ENCODE assay signal across 24 cellular contexts in genomic region chr3:14849831-14850230, GRCh38. TPM values are rescaled to one million over a fixed set of nuclear protein-coding genes. Genes with fewer than 3 reads are reported as not detected.
A peak's percentile ranks its signal among the peaks of the same experiment; 100 is the strongest.
DNase-seq lines count a peak whose midpoint lies in the region; ATAC-seq and TF ChIP-seq lines count a peak whose summit lies in the region.
"Had no signal": no experiment of that assay in that cellular context is flagged by ENCODE, and none has a peak within 500 bp of the region (broad histone marks: within the 10 kb centered on the region; RNA-seq: fewer than 3 reads in every experiment).

No MANE protein-coding gene starts in this region.

- no peak for TF ChIP-seq CTCF in sigmoid colon (IDR thresholded peaks at IDR 0.05)

- no peak for TF ChIP-seq EP300 in sigmoid colon (IDR thresholded peaks at IDR 0.05)

- TF ChIP-seq POLR2A in sigmoid colon (IDR thresholded peaks at IDR 0.05) = no peak

- no peak overlapping the region for H3K27ac ChIP-seq in BLaER1 treated with 17β-estradiol and CSF1 and Interleukin-3, amounts not matched to agents 10 nM and 100 nM
- no peak overlapping the region for H3K27ac ChIP-seq in SJCRH30
- peak overlapping the region in 1 of 4 donors; percentile 18 for H3K27ac ChIP-seq in sigmoid colon
- H3K27ac ChIP-seq: body of pancreas had no signal

- no peaks in the 10 kb centered on the region for H3K36me3 Mint-ChIP-seq in activated naive CD4-positive, alpha-beta T cell treated with anti-CD3 and anti-CD28 coated beads, Interleukin-2, amount 10 ng/mL, durations not matched to agents 7 days and 5 days
- H3K36me3 Mint-ChIP-seq: CD4-positive, CD25-positive, alpha-beta regulatory T cell; IgD-negative memory B cell had no signal

- no peaks in the 10 kb centered on the region for H4K20me1 ChIP-seq in BLaER1 treated with 17β-estradiol and CSF1 and Interleukin-3, amounts not matched to agents 10 nM and 100 nM

- H3K27me3 ChIP-seq in BLaER1 treated with 17β-estradiol and CSF1 and Interleukin-3, amounts not matched to agents 10 nM and 100 nM = no peaks in the 10 kb centered on the region
- H3K27me3 ChIP-seq in SJCRH30 (peaks cover 17% of the 10 kb centered on the region), sigmoid colon (peaks cover 0 to 3% (median 0%) of the 10 kb centered on the region in 3 donors)
- H3K27me3 ChIP-seq: body of pancreas had no signal

- ATAC-seq in GM18868 (IDR thresholded peaks at IDR 0.05; ENCODE audit: unreplicated experiment) = no peak
- ATAC-seq: activated CD8-positive, alpha-beta T cell treated with anti-CD3 and anti-CD28 coated beads for 36 hours; body of pancreas; esophagus mucosa; T-cell had no signal

- H3K27me3 Mint-ChIP-seq in activated naive CD4-positive, alpha-beta T cell treated with anti-CD3 and anti-CD28 coated beads, Interleukin-2, amount 10 ng/mL, durations not matched to agents 7 days and 5 days = peaks cover 47% of the 10 kb centered on the region

- no peaks in the 10 kb centered on the region for H3K36me3 ChIP-seq in BLaER1 treated with 17β-estradiol and CSF1 and Interleukin-3, amounts not matched to agents 10 nM and 100 nM
- H3K36me3 ChIP-seq in SJCRH30 (no peaks in the 10 kb centered on the region), sigmoid colon (no peaks in the 10 kb centered on the region)

- peaks cover 22 to 34% (median 31%) of the 10 kb centered on the region in 10 experiments for H3K4me1 ChIP-seq in BLaER1 treated with 17β-estradiol and CSF1 and Interleukin-3, amounts not matched to agents 10 nM and 100 nM
- H3K4me1 ChIP-seq in SJCRH30 (no peaks in the 10 kb centered on the region), sigmoid colon (peaks cover 0 to 5% (median 5%) of the 10 kb centered on the region in 4 donors)
- H3K4me1 ChIP-seq: body of pancreas had no signal

- CTCF ChIA-PET in activated naive CD4-positive, alpha-beta T cell treated with anti-CD3 and anti-CD28 coated beads, Interleukin-2, amount 10 ng/mL, durations not matched to agents 7 days and 5 days (lab: Charles Lee) = interaction anchor here (1.0 to 1.5 kb wide), 2 partner anchors 19 to 23 kb away, joined by 3 to 5 read pairs; no protein-coding TSS in a partner anchor

- H3K9ac ChIP-seq in BLaER1 treated with 17β-estradiol and CSF1 and Interleukin-3, amounts not matched to agents 10 nM and 100 nM = no peak overlapping the region

- H3K4me3 ChIP-seq in BLaER1 treated with 17β-estradiol and CSF1 and Interleukin-3, amounts not matched to agents 10 nM and 100 nM = no peak overlapping the region
- H3K4me3 ChIP-seq in SJCRH30 = no peak overlapping the region
- H3K4me3 ChIP-seq in sigmoid colon = no peak overlapping the region
- H3K4me3 ChIP-seq: body of pancreas had no signal

- H3K9me3 Mint-ChIP-seq in activated naive CD4-positive, alpha-beta T cell treated with anti-CD3 and anti-CD28 coated beads, Interleukin-2, amount 10 ng/mL, durations not matched to agents 7 days and 5 days = no peaks in the 10 kb centered on the region
- H3K9me3 Mint-ChIP-seq: activated CD8-positive, alpha-beta T cell treated with anti-CD3 and anti-CD28 coated beads for 36 hours had no signal

- H3K9me3 ChIP-seq in BLaER1 treated with 17β-estradiol and CSF1 and Interleukin-3, amounts not matched to agents 10 nM and 100 nM (replicated peaks in 1 of 11) = no peaks in the 10 kb centered on the region; a peak in 1 of 22 replicates
- H3K9me3 ChIP-seq in SJCRH30 (replicated peaks) (no peaks in the 10 kb centered on the region), sigmoid colon (no peaks in the 10 kb centered on the region)
- H3K9me3 ChIP-seq: body of pancreas had no signal

- H3K4me1 Mint-ChIP-seq in activated naive CD4-positive, alpha-beta T cell treated with anti-CD3 and anti-CD28 coated beads, Interleukin-2, amount 10 ng/mL, durations not matched to agents 7 days and 5 days = peaks cover 48% of the 10 kb centered on the region
- H3K4me1 Mint-ChIP-seq: CD4-positive, CD25-positive, alpha-beta regulatory T cell had no signal

- intact Hi-C loops in sigmoid colon (cut with DNase I) = no loop called here

- DNase-seq in SJCRH30 = peak; percentile 47 to 51
- peak; percentile 6 for DNase-seq in foreskin melanocyte
- peak; percentile 65 for DNase-seq in sigmoid colon
- DNase-seq in epidermal melanocyte (ENCODE audit: insufficient read length, low spot score) = no peak
- DNase-seq in activated naive CD4-positive, alpha-beta T cell treated with anti-CD3 and anti-CD28 coated beads, Interleukin-2, amount 10 ng/mL, durations not matched to agents 7 days and 5 days = no peak
- DNase-seq: activated CD4-positive, alpha-beta T cell treated with anti-CD3 and anti-CD28 coated beads for 1 hour; activated CD8-positive, alpha-beta T cell treated with anti-CD3 and anti-CD28 coated beads for 36 hours; activated effector memory CD4-positive, alpha-beta T cell treated with Interleukin-2 at 50 U/mL for 16 hours; body of pancreas; CD4-positive, CD25-positive, alpha-beta regulatory T cell; effector CD8-positive, alpha-beta T cell; mesenchymal stem cell; NCI-H1105 treated with DMSO at 0.1 percent for 48 hours; NCI-H2029; NCI-H2227 treated with DMSO at 0.1 percent for 48 hours; NCI-H69; occipital lobe; SHP77; T-cell had no signal

- no peak overlapping the region for H3K4me3 Mint-ChIP-seq in activated naive CD4-positive, alpha-beta T cell treated with anti-CD3 and anti-CD28 coated beads, Interleukin-2, amount 10 ng/mL, durations not matched to agents 7 days and 5 days
- H3K4me3 Mint-ChIP-seq: activated CD8-positive, alpha-beta T cell treated with anti-CD3 and anti-CD28 coated beads for 36 hours; CD4-positive, CD25-positive, alpha-beta regulatory T cell; T-cell had no signal

- H3K27ac Mint-ChIP-seq in activated naive CD4-positive, alpha-beta T cell treated with anti-CD3 and anti-CD28 coated beads, Interleukin-2, amount 10 ng/mL, durations not matched to agents 7 days and 5 days = no peak overlapping the region
- H3K27ac Mint-ChIP-seq: activated CD8-positive, alpha-beta T cell treated with anti-CD3 and anti-CD28 coated beads for 36 hours; CD4-positive, CD25-positive, alpha-beta regulatory T cell; IgD-negative memory B cell; T-cell had no signal

- peak overlapping the region; percentile 2 to 87 (median 80); a peak in 21 of 22 replicates for H3K4me2 ChIP-seq in BLaER1 treated with 17β-estradiol and CSF1 and Interleukin-3, amounts not matched to agents 10 nM and 100 nM

- WGBS in sigmoid colon, 2 donors = 40 to 75% methylated on average over 4 of the region's 4 CpGs

RNA-seq across cellular contexts. Expression of gene FGD5, which starts 31.1 kb away (rescaled TPM):
- not detected in 2 replicates for total RNA-seq in SJCRH30 (2014; rRNA removed; shearing (Covaris generic))
- 10 to 100 TPM in 1 of 4 donors, 1 to 10 TPM in 3; 6.4 to 18.6 (median 7.6) TPM for total RNA-seq in sigmoid colon
- 1 to 10 TPM; 2.1 to 5.5 (median 3.6) TPM for polyA plus RNA-seq in sigmoid colon
- total RNA-seq: activated CD8-positive, alpha-beta T cell treated with anti-CD3 and anti-CD28 coated beads for 36 hours had no signal
- polyA plus RNA-seq: AG04450, IgD-negative memory B cell had no signal

Comparison
In these comparisons a context has a peak if more than half of its experiments do, and no peak if none do; other contexts are left out.
1. DNase-seq: peak in SJCRH30 (2 of 2), foreskin melanocyte (single experiment) and sigmoid colon (single experiment); none in epidermal melanocyte (single experiment) and activated naive CD4-positive, alpha-beta T cell treated with anti-CD3 and anti-CD28 coated beads, Interleukin-2, amount 10 ng/mL, durations not matched to agents 7 days and 5 days (single experiment).